Comparison of ENCODE assay signal across 17 cellular contexts in the genomic region with DNA sequence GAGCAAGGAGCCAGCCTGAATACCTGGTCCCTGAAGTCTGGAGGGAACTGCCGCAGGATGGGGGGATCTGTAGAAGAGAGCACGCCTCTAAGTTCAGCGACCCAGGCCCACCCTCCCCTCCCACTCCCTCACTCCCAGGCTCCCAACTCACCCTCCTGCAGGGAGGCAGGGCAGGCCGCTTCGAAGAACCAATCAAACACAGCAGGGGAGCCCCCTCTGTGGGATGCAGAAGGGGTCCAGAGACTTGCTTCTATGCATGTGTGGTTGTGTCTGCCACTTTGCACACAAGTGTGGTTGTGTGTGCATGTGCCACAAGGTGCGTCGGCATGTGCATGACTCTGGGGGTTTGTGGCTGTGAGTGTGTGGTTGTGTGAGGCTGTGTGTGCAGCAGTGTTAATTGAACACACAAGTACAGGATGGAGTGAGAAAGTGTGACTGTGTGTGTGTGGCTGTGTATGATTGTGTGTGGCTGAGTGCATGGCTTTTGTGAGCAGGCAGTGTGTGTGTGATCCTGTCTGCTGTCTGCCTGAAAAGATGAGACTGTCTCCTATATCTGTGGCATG. TPM values are rescaled to one million over a fixed set of nuclear protein-coding genes. Genes with fewer than 3 reads are reported as not detected.
DNase-seq lines count a peak whose midpoint lies in the region; ATAC-seq and TF ChIP-seq lines count a peak whose summit lies in the region.
"Had no signal": no experiment of that assay in that cellular context is flagged by ENCODE, and none has a peak within 500 bp of the region (broad histone marks: within the 10 kb centered on the region; RNA-seq: fewer than 3 reads in every experiment).

No MANE protein-coding gene starts in this region.

- peak overlapping the region; percentile 92 to 93 for H3K4me3 Mint-ChIP-seq in activated T-cell treated with anti-CD3 and anti-CD28 coated beads, Interleukin-2, amount 50 U/mL, for 72 hours
- peak overlapping the region; percentile 100 for H3K4me3 Mint-ChIP-seq in activated CD8-positive, alpha-beta T cell treated with anti-CD3 and anti-CD28 coated beads for 36 hours

- no peak overlapping the region for H3K27ac ChIP-seq in neuronal stem cell (replicated peaks; ENCODE audit: low read length)
- no peak overlapping the region for H3K27ac ChIP-seq in body of pancreas
- no peak overlapping the region for H3K27ac ChIP-seq in substantia nigra (ENCODE audit: low read depth, low read length, poor library complexity, severe bottlenecking)
- H3K27ac ChIP-seq: upper lobe of right lung had no signal

- POLR2A ChIA-PET in activated CD8-positive, alpha-beta T cell treated with anti-CD3 and anti-CD28 coated beads for 36 hours (lab: Charles Lee): interaction anchor here (0.7 to 2.4 kb wide), 5 partner anchors 8 to 173 kb away, joined by 3 to 10 read pairs (median 4); partner anchors contain the start of genes CRB3 and KHSRP

- no peak for TF ChIP-seq CTCF in activated CD8-positive, alpha-beta T cell treated with anti-CD3 and anti-CD28 coated beads for 36 hours (IDR thresholded peaks at IDR 0.05)
- no peak for TF ChIP-seq CTCF in body of pancreas (IDR thresholded peaks at IDR 0.05)

- no peak for TF ChIP-seq POLR2A in body of pancreas (IDR thresholded peaks at IDR 0.05)

- H3K14ac ChIP-seq in neuronal stem cell (ENCODE audit: low read length): no peak overlapping the region

- no peaks in the 10 kb centered on the region for H3K36me3 ChIP-seq in neuronal stem cell (replicated peaks in 1 of 2; ENCODE audit: control insufficient read depth in 2 of 2, insufficient read depth in 2 of 2, low read length in 2 of 2)
- no peaks in the 10 kb centered on the region for H3K36me3 ChIP-seq in body of pancreas (replicated peaks in 1 of 2; ENCODE audit: insufficient read depth in 1 of 2, low read depth in 2 of 2)
- H3K36me3 ChIP-seq: upper lobe of right lung had no signal

- ATAC-seq in activated T-cell treated with anti-CD3 and anti-CD28 coated beads, Interleukin-2, amount 50 U/mL, for 72 hours (replicated peaks in 1 of 2): no peak
- no peak for ATAC-seq in activated CD8-positive, alpha-beta T cell treated with anti-CD3 and anti-CD28 coated beads for 36 hours
- ATAC-seq in body of pancreas: no peak
- ATAC-seq: esophagus mucosa, heart right ventricle, left colon, upper lobe of right lung had no signal

- peak overlapping the region; percentile 90 for H3K27ac Mint-ChIP-seq in activated T-cell treated with anti-CD3 and anti-CD28 coated beads, Interleukin-2, amount 50 U/mL, for 72 hours
- peak overlapping the region; percentile 96 for H3K27ac Mint-ChIP-seq in activated CD8-positive, alpha-beta T cell treated with anti-CD3 and anti-CD28 coated beads for 36 hours

- no peak overlapping the region for H3K9ac ChIP-seq in neuronal stem cell (ENCODE audit: low read depth, low read length, poor library complexity)

- H3K23ac ChIP-seq in neuronal stem cell (ENCODE audit: low read depth, low read length, poor library complexity): peak overlapping the region; percentile 12

- peaks cover 24% of the 10 kb centered on the region for H3K4me1 Mint-ChIP-seq in activated T-cell treated with anti-CD3 and anti-CD28 coated beads, Interleukin-2, amount 50 U/mL, for 72 hours (ENCODE audit: low read depth)
- peaks cover 26% of the 10 kb centered on the region for H3K4me1 Mint-ChIP-seq in activated CD8-positive, alpha-beta T cell treated with anti-CD3 and anti-CD28 coated beads for 36 hours (ENCODE audit: low read depth)

- H3K18ac ChIP-seq in neuronal stem cell (ENCODE audit: low read length): peak overlapping the region; percentile 35

- H3K4me1 ChIP-seq in neuronal stem cell (ENCODE audit: control insufficient read depth in 2 of 2, insufficient read depth in 1 of 2, low read depth in 1 of 2, low read length in 2 of 2) (peaks cover 6 to 14% of the 10 kb centered on the region in 2 donors), body of pancreas (peaks cover 20% of the 10 kb centered on the region)

- H3K4me2 ChIP-seq in neuronal stem cell (ENCODE audit: insufficient read depth, low read length, poor library complexity, severe bottlenecking): no peak overlapping the region

- no peak overlapping the region for H2BK120ac ChIP-seq in neuronal stem cell (ENCODE audit: low read depth, low read length)

- no peak for DNase-seq in activated T-cell treated with anti-CD3 and anti-CD28 coated beads, Interleukin-2, amount 50 U/mL, for 72 hours
- no peak for DNase-seq in activated T-cell treated with anti-CD3 and anti-CD28 coated beads, Interleukin-2, amount 50 U/mL, for 48 hours
- DNase-seq in activated CD8-positive, alpha-beta T cell treated with anti-CD3 and anti-CD28 coated beads for 36 hours: no peak
- DNase-seq in neuronal stem cell (ENCODE audit: low spot score): no peak
- no peak for DNase-seq in body of pancreas
- no peak for DNase-seq in substantia nigra (lab: John Stamatoyannopoulos, UW)
- DNase-seq: amniotic stem cell, cortex of kidney, DMS153, heart right ventricle, left colon, NCI-H1930, NCI-H526 treated with DMSO at 0.1 percent for 48 hours, upper lobe of right lung had no signal

- no peak overlapping the region for H2BK5ac ChIP-seq in neuronal stem cell (ENCODE audit: low read length)

- no peak overlapping the region for H4K91ac ChIP-seq in neuronal stem cell (ENCODE audit: low read depth, low read length, poor library complexity)

- no peak overlapping the region for H3K4ac ChIP-seq in neuronal stem cell (ENCODE audit: low read length)

- H3K79me1 ChIP-seq in neuronal stem cell (ENCODE audit: low read depth, low read length): peaks cover 2% of the 10 kb centered on the region

- peaks cover 3 to 45% (median 18%) of the 10 kb centered on the region in 3 experiments for H3K27me3 ChIP-seq in neuronal stem cell (ENCODE audit: control insufficient read depth in 3 of 3, insufficient read depth in 3 of 3, low read depth in 1 of 3, low read length in 3 of 3)
- no peaks in the 10 kb centered on the region for H3K27me3 ChIP-seq in body of pancreas

- H3K4me3 ChIP-seq in neuronal stem cell (ENCODE audit: low read length in 2 of 2): peak overlapping the region in 1 of 2 donors; percentile 8
- H3K4me3 ChIP-seq in body of pancreas: no peak overlapping the region
- H3K4me3 ChIP-seq: upper lobe of right lung had no signal

- H3K27me3 Mint-ChIP-seq in activated T-cell treated with anti-CD3 and anti-CD28 coated beads, Interleukin-2, amount 50 U/mL, for 72 hours (ENCODE audit: low read depth): no peaks in the 10 kb centered on the region
- no peaks in the 10 kb centered on the region for H3K27me3 Mint-ChIP-seq in activated CD8-positive, alpha-beta T cell treated with anti-CD3 and anti-CD28 coated beads for 36 hours

- intact Hi-C loops in activated CD8-positive, alpha-beta T cell treated with anti-CD3 and anti-CD28 coated beads for 36 hours (cut with micrococcal nuclease): no loop called here
- intact Hi-C loops in body of pancreas (cut with DNase I): no loop called here

- WGBS in neuronal stem cell (ENCODE audit: extremely low coverage in 2 of 2, insufficient read length in 2 of 2, insufficient replicate concordance in 1 of 2), 2 donors: no CpG with 5 or more reads among the region's 7 CpGs
- WGBS in body of pancreas, 2 donors: 67 to 88% methylated on average over 2 of the region's 7 CpGs

- no peak overlapping the region for H4K8ac ChIP-seq in neuronal stem cell (ENCODE audit: low read depth, low read length)

- H2BK15ac ChIP-seq in neuronal stem cell (ENCODE audit: low read length): no peak overlapping the region

- H3K9me3 Mint-ChIP-seq in activated T-cell treated with anti-CD3 and anti-CD28 coated beads, Interleukin-2, amount 50 U/mL, for 72 hours: no peaks in the 10 kb centered on the region
- H3K9me3 Mint-ChIP-seq in activated CD8-positive, alpha-beta T cell treated with anti-CD3 and anti-CD28 coated beads for 36 hours: no peaks in the 10 kb centered on the region

- H2BK12ac ChIP-seq in neuronal stem cell (ENCODE audit: low read length): peak overlapping the region; percentile 63

- H2AFZ ChIP-seq in neuronal stem cell (ENCODE audit: low read length): no peak overlapping the region

- CTCF ChIA-PET in activated CD8-positive, alpha-beta T cell treated with anti-CD3 and anti-CD28 coated beads for 36 hours (lab: Charles Lee): no interaction called here

- H3K9me3 ChIP-seq in neuronal stem cell (replicated peaks in 1 of 2; ENCODE audit: control insufficient read depth in 2 of 2, insufficient read depth in 1 of 2, low read depth in 1 of 2, low read length in 2 of 2): peaks cover 0 to 5% of the 10 kb centered on the region in 2 donors
- no peaks in the 10 kb centered on the region for H3K9me3 ChIP-seq in body of pancreas
- H3K9me3 ChIP-seq: heart right ventricle, upper lobe of right lung had no signal

- peaks cover 3 to 7% of the 10 kb centered on the region in 2 donors for H3K36me3 Mint-ChIP-seq in activated T-cell treated with anti-CD3 and anti-CD28 coated beads, Interleukin-2, amount 50 U/mL, for 72 hours (ENCODE audit: insufficient read depth in 2 of 2)
- peaks cover 25% of the 10 kb centered on the region for H3K36me3 Mint-ChIP-seq in activated CD8-positive, alpha-beta T cell treated with anti-CD3 and anti-CD28 coated beads for 36 hours (ENCODE audit: low read depth)

- no peak overlapping the region for H2AK5ac ChIP-seq in neuronal stem cell (ENCODE audit: low read depth, low read length)

RNA-seq across cellular contexts. Expression of gene DENND1C, which starts 1.7 kb away (rescaled TPM):
- 100 to 1,000 TPM in 1 of 2 donors, 10 to 100 TPM in 1; 92.1 to 105 TPM for total RNA-seq in activated T-cell treated with anti-CD3 and anti-CD28 coated beads, Interleukin-2, amount 50 U/mL, for 72 hours
- 10 to 100 TPM; 58.2 to 61.2 TPM for total RNA-seq in activated CD8-positive, alpha-beta T cell treated with anti-CD3 and anti-CD28 coated beads for 36 hours
- polyA plus RNA-seq in neuronal stem cell (2013, experiment 1 of 2): 0.61 TPM
- polyA plus RNA-seq in neuronal stem cell (2013, experiment 2 of 2): 0.60 TPM
- total RNA-seq in body of pancreas: 1 to 10 TPM; 1.0 to 1.3 TPM
- total RNA-seq: myocyte had no signal
- polyA plus RNA-seq: AG04450 had no signal

RNA-seq across cellular contexts. Expression of gene CRB3, which starts 15.8 kb away (rescaled TPM):
- total RNA-seq in activated T-cell treated with anti-CD3 and anti-CD28 coated beads, Interleukin-2, amount 50 U/mL, for 72 hours: 1 to 10 TPM; 3.9 to 5.0 TPM
- total RNA-seq in activated CD8-positive, alpha-beta T cell treated with anti-CD3 and anti-CD28 coated beads for 36 hours: under 1 TPM; 0.58 to 0.70 TPM
- polyA plus RNA-seq in neuronal stem cell (2013, experiment 1 of 2): 0.04 TPM
- polyA plus RNA-seq in neuronal stem cell (2013, experiment 2 of 2): 0.10 TPM
- total RNA-seq in body of pancreas: 10 to 100 TPM; 35.8 to 37.6 TPM
- total RNA-seq: heart right ventricle, myocyte had no signal
- polyA plus RNA-seq: AG04450 had no signal

RNA-seq across cellular contexts. Expression of gene SLC25A23, which starts 20.3 kb away (rescaled TPM):
- 10 to 100 TPM; 24.6 to 26.3 TPM for total RNA-seq in activated T-cell treated with anti-CD3 and anti-CD28 coated beads, Interleukin-2, amount 50 U/mL, for 72 hours
- total RNA-seq in activated CD8-positive, alpha-beta T cell treated with anti-CD3 and anti-CD28 coated beads for 36 hours: 10 to 100 TPM; 11.9 to 12.1 TPM
- polyA plus RNA-seq in neuronal stem cell (2013, experiment 1 of 2): 52.7 TPM
- 51.9 TPM for polyA plus RNA-seq in neuronal stem cell (2013, experiment 2 of 2)
- 10 to 100 TPM; 11.5 to 49.3 TPM for total RNA-seq in body of pancreas

RNA-seq across cellular contexts. Expression of gene TUBB4A, which starts 22.2 kb away (rescaled TPM):
- total RNA-seq in activated T-cell treated with anti-CD3 and anti-CD28 coated beads, Interleukin-2, amount 50 U/mL, for 72 hours: 10 to 100 TPM in 1 of 2 donors, 1 to 10 TPM in 1; 8.7 to 11.9 TPM
- total RNA-seq in activated CD8-positive, alpha-beta T cell treated with anti-CD3 and anti-CD28 coated beads for 36 hours: 10 to 100 TPM in 1 of 2 experiments, 1 to 10 TPM in 1; 9.6 to 10.6 TPM
- polyA plus RNA-seq in neuronal stem cell (2013, experiment 1 of 2): 30.8 TPM
- polyA plus RNA-seq in neuronal stem cell (2013, experiment 2 of 2): 30.4 TPM
- 1 to 10 TPM; 3.0 to 3.4 TPM for total RNA-seq in body of pancreas
- total RNA-seq: myocyte had no signal
- polyA plus RNA-seq: AG04450 had no signal

RNA-seq across cellular contexts. Expression of gene SLC25A41, which starts 46.4 kb away (rescaled TPM):
- under 1 TPM; 0.16 to 0.58 TPM for total RNA-seq in activated T-cell treated with anti-CD3 and anti-CD28 coated beads, Interleukin-2, amount 50 U/mL, for 72 hours
- not detected for total RNA-seq in activated CD8-positive, alpha-beta T cell treated with anti-CD3 and anti-CD28 coated beads for 36 hours
- 0.42 TPM for polyA plus RNA-seq in neuronal stem cell (2013, experiment 1 of 2)
- 0.47 TPM for polyA plus RNA-seq in neuronal stem cell (2013, experiment 2 of 2)
- total RNA-seq in body of pancreas: not detected
- total RNA-seq: myocyte, upper lobe of right lung had no signal
- polyA plus RNA-seq: AG04450 had no signal

Comparison
In these comparisons a context has a peak if more than half of its experiments do, and no peak if none do; other contexts are left out.
1. RNA of gene DENND1C, which starts 1.7 kb away (total RNA-seq): 92.1 to 105 TPM in activated T-cell treated with anti-CD3 and anti-CD28 coated beads, Interleukin-2, amount 50 U/mL, for 72 hours and 58.2 to 61.2 TPM in activated CD8-positive, alpha-beta T cell treated with anti-CD3 and anti-CD28 coated beads for 36 hours; 1.0 to 1.3 TPM in body of pancreas; every median in the first group is over 10 times any median in the second.
2. RNA of gene CRB3, which starts 15.8 kb away (total RNA-seq): 35.8 to 37.6 TPM in body of pancreas; 3.9 to 5.0 TPM in activated T-cell treated with anti-CD3 and anti-CD28 coated beads, Interleukin-2, amount 50 U/mL, for 72 hours and 0.58 to 0.70 TPM in activated CD8-positive, alpha-beta T cell treated with anti-CD3 and anti-CD28 coated beads for 36 hours; every median in the first group is over 4 times any median in the second.